Comparison of ENCODE assay signal across 1 cellular context in genomic region chr2:239738159-239738558, GRCh38.
TF ChIP-seq lines count a peak whose summit lies in the region.

No MANE protein-coding gene starts in this region.

TF ChIP-seq in HepG2, 621 proteins besides CTCF, POLR2A, EP300 and RAD21:
- TF ChIP-seq MNT (IDR thresholded peaks at IDR 0.05) (peak; percentile 77), ZNF589 (CRISPR knock-in tag; conservative IDR thresholded peaks at IDR 0.05) (no peak)
